ENCODE assay signal across 17 cellular contexts in the genomic region with DNA sequence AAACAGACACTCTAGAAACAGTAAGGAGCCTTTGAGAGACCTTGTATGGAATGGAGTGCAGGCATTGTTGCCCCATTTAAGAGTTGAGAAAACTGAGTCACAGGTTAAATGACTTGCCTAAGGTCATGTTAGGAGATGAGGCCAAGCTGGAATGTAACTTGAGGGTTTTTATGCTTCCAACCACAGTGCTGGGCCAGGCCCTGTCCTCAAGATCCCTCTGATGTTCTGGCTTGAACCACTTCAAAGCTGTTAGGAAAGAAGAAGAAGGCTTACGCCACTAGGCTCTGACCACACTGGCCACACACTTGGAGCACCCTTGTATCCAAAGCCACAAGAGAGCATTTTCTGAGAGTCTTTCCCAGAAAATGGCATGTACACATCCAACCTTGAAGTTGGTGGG. TPM values are rescaled to one million over a fixed set of nuclear protein-coding genes. Genes with fewer than 3 reads are reported as not detected.
DNase-seq lines count a peak whose midpoint lies in the region; ATAC-seq, FAIRE-seq and TF ChIP-seq lines count a peak whose summit lies in the region.
"Had no signal": no experiment of that assay in that cellular context is flagged by ENCODE, and none has a peak within 500 bp of the region (broad histone marks: within the 10 kb centered on the region; RNA-seq: fewer than 3 reads in every experiment).

No MANE protein-coding gene starts in this region.

- no peak for TF ChIP-seq CTCF in GM12878 (IDR thresholded peaks at IDR 0.05 in 2 of 3, conservative IDR thresholded peaks at IDR 0.05 in 1 of 3; ENCODE audit: control insufficient read depth in 2 of 3, extremely low read depth in 1 of 3, insufficient read depth in 1 of 3, low read depth in 3 of 3, low read length in 3 of 3)

- no peak overlapping the region for H3K27ac ChIP-seq in GM12878 (ENCODE audit: control insufficient read depth, insufficient read depth)
- H3K27ac ChIP-seq: ascending aorta, right atrium auricular region had no signal

- FAIRE-seq in GM12878 (lab: Jason Lieb, UNC), result no peak

- H3K4me3 Mint-ChIP-seq in effector memory CD8-positive, alpha-beta T cell, result no peak overlapping the region
- H3K4me3 Mint-ChIP-seq: endodermal cell, nephron, WTC11 had no signal

- WGBS in GM12878 (ENCODE audit: insufficient coverage, insufficient replicate concordance, low lambda C conversion rate, missing lambda C conversion rate), result 100% methylated on average over 1 of the region's 1 CpG

- H2AFZ ChIP-seq in GM12878 (ENCODE audit: control insufficient read depth, low read depth, low read length), result no peak overlapping the region

- RAD21 ChIA-PET in GM12878 (lab: Charles Lee; ENCODE audit: unreplicated experiment), result interaction anchor here (1.2 to 1.3 kb wide), 2 partner anchors 68 to 213 kb away, joined by 3 read pairs; no protein-coding TSS in a partner anchor

- in situ Hi-C loops in GM12878 (cut with MboI), result no loop called here

- ATAC-seq in GM12878 (no peak), sciatic nerve (no peak), HG03175 (IDR thresholded peaks at IDR 0.05; ENCODE audit: unreplicated experiment) (no peak)
- ATAC-seq in effector memory CD8-positive, alpha-beta T cell (replicated peaks), result no peak
- ATAC-seq: left colon, WTC11 had no signal

- no peak for TF ChIP-seq POLR2A in GM12878 (IDR thresholded peaks at IDR 0.05; ENCODE audit: low read depth, low read length)

- no peak for TF ChIP-seq RAD21 in GM12878 (IDR thresholded peaks at IDR 0.05; ENCODE audit: insufficient read depth, low read depth, low read length)

- no peaks in the 10 kb centered on the region for H3K9me3 ChIP-seq in GM12878 (replicated peaks; ENCODE audit: control insufficient read depth, insufficient read depth, low read length)
- H3K9me3 ChIP-seq: ascending aorta, right atrium auricular region had no signal

- H3K27ac Mint-ChIP-seq in effector memory CD8-positive, alpha-beta T cell, result peak overlapping the region in 1 of 2 donors; percentile 15
- H3K27ac Mint-ChIP-seq: endodermal cell, nephron, WTC11 had no signal

- H3K36me3 Mint-ChIP-seq in effector memory CD8-positive, alpha-beta T cell (ENCODE audit: insufficient read depth), result peaks cover 9% of the 10 kb centered on the region
- H3K36me3 Mint-ChIP-seq: WTC11 had no signal

- H3K9ac ChIP-seq in GM12878 (ENCODE audit: control insufficient read depth, insufficient read depth, low read length), result no peak overlapping the region

- no peaks in the 10 kb centered on the region for H3K27me3 ChIP-seq in GM12878 (replicated peaks in 1 of 2; ENCODE audit: control insufficient read depth in 2 of 2, insufficient read depth in 2 of 2, low read length in 1 of 2)
- H3K27me3 ChIP-seq: ascending aorta, right atrium auricular region had no signal

- no peaks in the 10 kb centered on the region for H3K27me3 Mint-ChIP-seq in effector memory CD8-positive, alpha-beta T cell

- CTCF ChIA-PET in GM12878 (lab: Yijun Ruan, JAX), result interaction anchor here (0.5 to 3.6 kb wide), 11 partner anchors 10 to 236 kb away, joined by 3 to 23 read pairs (median 3); no protein-coding TSS in a partner anchor

- intact Hi-C loops in GM12878 (cut with micrococcal nuclease; ENCODE audit: unreplicated experiment) (no loop called here), sciatic nerve (cut with DNase I) (no loop called here)

- peaks cover 30 to 31% of the 10 kb centered on the region in 2 donors for H3K4me1 Mint-ChIP-seq in effector memory CD8-positive, alpha-beta T cell (ENCODE audit: low read depth in 2 of 2)

- H3K4me2 ChIP-seq in GM12878 (ENCODE audit: control insufficient read depth, insufficient read depth), result no peak overlapping the region

- H3K79me2 ChIP-seq in GM12878 (ENCODE audit: control insufficient read depth, insufficient read depth, low read length), result no peaks in the 10 kb centered on the region

- DNase-seq in GM04503 (ENCODE audit: low read depth) (peak; percentile 65), MV-4-11 (lab: John Stamatoyannopoulos, UW) (peak; percentile 98), GM12878 (ENCODE audit: low read depth, low spot score) (no peak), sciatic nerve (ENCODE audit: low spot score) (peak; percentile 22), NCI-H2227 treated with DMSO at 0.1 percent for 48 hours (lab: John Stamatoyannopoulos, UW) (no peak)
- no peak for DNase-seq in effector memory CD8-positive, alpha-beta T cell
- DNase-seq: endodermal cell, head of caudate nucleus, left colon, NCI-H1417, NCI-H524 treated with DMSO at 0.1 percent for 48 hours, Right ventricle myocardium superior had no signal

- SMC1A ChIA-PET in GM12878 (lab: Charles Lee; ENCODE audit: uncharacterized antibody, unreplicated experiment), result interaction anchor here (0.7 to 1.5 kb wide), 7 partner anchors 8 to 127 kb away, joined by 3 to 6 read pairs (median 4); a partner anchor contains a TSS

- TF ChIP-seq EP300 in GM12878 (IDR thresholded peaks at IDR 0.05; ENCODE audit: borderline replicate concordance in 1 of 2, control insufficient read depth in 1 of 2, low read depth in 2 of 2, low read length in 2 of 2), result no peak

- no peaks in the 10 kb centered on the region for H3K36me3 ChIP-seq in GM12878 (ENCODE audit: control insufficient read depth in 2 of 2, insufficient read depth in 2 of 2, low read length in 1 of 2)
- H3K36me3 ChIP-seq: ascending aorta, right atrium auricular region had no signal

- H3K4me3 ChIP-seq in GM12878, result no peak overlapping the region
- H3K4me3 ChIP-seq: ascending aorta, right atrium auricular region had no signal

- no TSS peak for BruUV-seq in GM12878 (replicated peaks; lab: Mats Ljungman, UMichigan)

- POLR2A ChIA-PET in GM12878 (lab: Charles Lee), result interaction anchor here (0.6 to 0.8 kb wide), 2 partner anchors 33 to 34 kb away, joined by 3 to 5 read pairs; no protein-coding TSS in a partner anchor

- H3K9me3 Mint-ChIP-seq in effector memory CD8-positive, alpha-beta T cell, result no peaks in the 10 kb centered on the region
- H3K9me3 Mint-ChIP-seq: endodermal cell, nephron, WTC11 had no signal

- peaks cover 28% of the 10 kb centered on the region for H3K4me1 ChIP-seq in GM12878 (ENCODE audit: control insufficient read depth, insufficient read depth, low read length)

- H4K20me1 ChIP-seq in GM12878 (ENCODE audit: control insufficient read depth, insufficient read depth), result no peaks in the 10 kb centered on the region

TF ChIP-seq in GM12878, 131 proteins besides CTCF, POLR2A, EP300 and RAD21 (continues in another document):
- TF ChIP-seq JUNB (IDR thresholded peaks at IDR 0.05) (no peak), CBX3 (IDR thresholded peaks at IDR 0.05; ENCODE audit: borderline replicate concordance, low read depth) (no peak), RBBP5 (conservative IDR thresholded peaks at IDR 0.05) (no peak), SPI1 (IDR thresholded peaks at IDR 0.05; ENCODE audit: borderline replicate concordance, insufficient read depth, low read depth, low read length) (no peak)

RNA-seq across cellular contexts. Expression of a gene that starts 42.7 kb away (rescaled TPM):
- 11.2 and 14.9 TPM in 2 replicates for total RNA-seq in GM12878 (2013; cell fraction: nucleolus; rRNA removed)
- total RNA-seq in GM12878 (2014; rRNA removed) (11.2 and 11.9 TPM in 2 replicates), GM12878 (2014; rRNA removed; fragmentation: Illumina TruSeq; extraction: Trizol) (9.3 and 16.0 TPM in 2 replicates), GM12878 (2021) (15.2 and 17.1 TPM in 2 replicates), sciatic nerve (15.6 TPM)
- 0.20 TPM for polyA plus RNA-seq in GM12878 (2011; ENCODE audit: low read depth)
- polyA plus RNA-seq in GM12878 (2011; rRNA removed) (2.0 and 2.5 TPM in 2 replicates), GM12878 (2014; fragmentation: Illumina TruSeq; extraction: Trizol) (10.4 and 12.8 TPM in 2 replicates), GM12878 (2014; fragmentation: Nextera tagmentation; extraction: Ambion mirVana) (1 to 10 TPM; 5.7 to 8.0 TPM), GM12878 (2014; rRNA removed) (11.1 and 12.2 TPM in 2 replicates), GM12878 (2016; fragmentation: Nextera tagmentation; extraction: Ambion mirVana) (10 to 100 TPM; 16.9 to 20.9 TPM)
- 3.2 and 4.3 TPM in 2 replicates for polyA plus RNA-seq in GM12878 (2011; cell fraction: cytosol; rRNA removed)
- 5.4 and 7.6 TPM in 2 replicates for polyA plus RNA-seq in GM12878 (2011; cell fraction: nucleus; rRNA removed)
- polyA plus RNA-seq in GM12878 (2012), result 0.54 and 1.2 TPM in 2 replicates
- polyA minus RNA-seq in GM12878 (2011; rRNA and poly(A)+ RNA removed), result 2.0 and 2.3 TPM in 2 replicates
- polyA minus RNA-seq in GM12878 (2011; cell fraction: cytosol; rRNA and poly(A)+ RNA removed), result 0.62 and 1.2 TPM in 2 replicates
- polyA minus RNA-seq in GM12878 (2011; cell fraction: nucleus; rRNA and poly(A)+ RNA removed), result 1.1 and 1.2 TPM in 2 replicates

RNA-seq across cellular contexts. Expression of a gene that starts 44.3 kb away (rescaled TPM):
- 9.7 and 9.8 TPM in 2 replicates for total RNA-seq in GM12878 (2013; cell fraction: nucleolus; rRNA removed)
- 22.5 and 23.6 TPM in 2 replicates for total RNA-seq in GM12878 (2014; rRNA removed)
- total RNA-seq in GM12878 (2014; rRNA removed; fragmentation: Illumina TruSeq; extraction: Trizol), result 22.8 and 24.4 TPM in 2 replicates
- 49.3 and 54.6 TPM in 2 replicates for total RNA-seq in GM12878 (2021)
- 5.7 TPM for polyA plus RNA-seq in GM12878 (2011; ENCODE audit: low read depth)
- 10.7 and 13.8 TPM in 2 replicates for polyA plus RNA-seq in GM12878 (2011; rRNA removed)
- 9.2 and 9.9 TPM in 2 replicates for polyA plus RNA-seq in GM12878 (2011; cell fraction: cytosol; rRNA removed)
- polyA plus RNA-seq in GM12878 (2011; cell fraction: nucleus; rRNA removed), result 21.7 and 22.7 TPM in 2 replicates
- 6.3 and 7.6 TPM in 2 replicates for polyA plus RNA-seq in GM12878 (2012)
- polyA plus RNA-seq in GM12878 (2014; fragmentation: Illumina TruSeq; extraction: Trizol), result 28.8 and 29.0 TPM in 2 replicates
- 1 to 10 TPM; 6.7 to 9.2 TPM for polyA plus RNA-seq in GM12878 (2014; fragmentation: Nextera tagmentation; extraction: Ambion mirVana)
- 24.3 and 25.1 TPM in 2 replicates for polyA plus RNA-seq in GM12878 (2014; rRNA removed)
- polyA plus RNA-seq in GM12878 (2016; fragmentation: Nextera tagmentation; extraction: Ambion mirVana), result 10 to 100 TPM; 38.4 to 39.0 TPM
- 12.9 and 16.5 TPM in 2 replicates for polyA minus RNA-seq in GM12878 (2011; rRNA and poly(A)+ RNA removed)
- polyA minus RNA-seq in GM12878 (2011; cell fraction: cytosol; rRNA and poly(A)+ RNA removed), result 5.3 and 8.6 TPM in 2 replicates
- polyA minus RNA-seq in GM12878 (2011; cell fraction: nucleus; rRNA and poly(A)+ RNA removed), result 12.9 and 17.8 TPM in 2 replicates
- 165 TPM for total RNA-seq in sciatic nerve

Comparison
In these comparisons a context has a peak if more than half of its experiments do, and no peak if none do; other contexts are left out.
1. DNase-seq: peak in GM04503 (single experiment), MV-4-11 (single experiment) and sciatic nerve (single experiment); none in GM12878 (single experiment), NCI-H2227 treated with DMSO at 0.1 percent for 48 hours (single experiment) and effector memory CD8-positive, alpha-beta T cell (0 of 3).